ENCODE assay signal across 17 cellular contexts in genomic region chrX:40368611-40369061, GRCh38.
"Had no signal": no experiment of that assay in that cellular context is flagged by ENCODE, and none has a peak within 500 bp of the region (broad histone marks: within the 10 kb centered on the region; RNA-seq: fewer than 3 reads in every experiment).

No MANE protein-coding gene starts in this region.

- ATAC-seq: activated CD8-positive, alpha-beta memory T cell treated with anti-CD3 and anti-CD28 coated beads, Interleukin-2, amount 10 ng/mL, durations not matched to agents 7 days and 5 days; PC-3 had no signal

- DNase-seq: activated B cell treated with CpG ODN at 0.5 μM for 24 hours; activated CD4-positive, alpha-beta T cell treated with anti-CD3 and anti-CD28 coated beads for 1 hour; activated CD4-positive, alpha-beta T cell treated with anti-CD3 and anti-CD28 coated beads, Interleukin-2, amount 10 ng/mL, durations not matched to agents 24 days and 14 days; activated CD4-positive, alpha-beta T cell treated with anti-CD3 and anti-CD28 coated beads, Interleukin-2, amount 50 U/mL, for 48 hours; activated CD8-positive, alpha-beta memory T cell treated with anti-CD3 and anti-CD28 coated beads, Interleukin-2, amount 10 ng/mL, durations not matched to agents 7 days and 5 days; activated effector memory CD4-positive, alpha-beta T cell treated with Interleukin-2 at 50 U/mL for 16 hours; activated naive CD4-positive, alpha-beta T cell; activated T-cell treated with anti-CD3 and anti-CD28 coated beads, Interleukin-2, amount 50 U/mL, for 24 hours; aorta; MV-4-11; NCI-H1092 treated with DMSO at 0.1 percent for 48 hours; NCI-H1417 treated with DMSO at 0.1 percent for 48 hours; NCI-H1694; NCI-H2029 treated with DMSO at 0.1 percent for 48 hours; NCI-H510A treated with DMSO at 0.1 percent for 48 hours; PC-3; SHP77 had no signal
